In the genomic region with DNA sequence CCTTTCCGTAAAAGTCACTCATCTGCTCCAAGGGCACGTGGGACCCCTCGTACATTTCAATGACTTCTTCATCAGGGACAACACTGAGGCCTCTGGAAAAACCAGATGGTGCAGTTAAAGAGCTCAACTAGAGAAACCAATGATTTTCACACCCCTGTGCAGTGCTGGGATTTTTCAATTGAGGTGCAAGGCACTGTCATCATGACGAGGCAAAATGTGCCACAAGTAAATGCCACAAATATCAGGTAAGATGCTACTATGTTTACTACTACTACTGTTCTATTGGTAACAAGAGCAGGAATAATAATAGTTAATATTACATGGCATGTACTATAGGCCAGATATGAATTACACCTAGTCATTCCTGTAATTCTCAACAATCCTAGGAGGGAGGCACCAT, we compare ENCODE assay signal across 1 cellular context.
TF ChIP-seq lines count a peak whose summit lies in the region.

No MANE protein-coding gene starts in this region.

TF ChIP-seq in GM23338, 12 proteins besides CTCF, POLR2A, EP300 and RAD21:
- TF ChIP-seq, protein P1, sequence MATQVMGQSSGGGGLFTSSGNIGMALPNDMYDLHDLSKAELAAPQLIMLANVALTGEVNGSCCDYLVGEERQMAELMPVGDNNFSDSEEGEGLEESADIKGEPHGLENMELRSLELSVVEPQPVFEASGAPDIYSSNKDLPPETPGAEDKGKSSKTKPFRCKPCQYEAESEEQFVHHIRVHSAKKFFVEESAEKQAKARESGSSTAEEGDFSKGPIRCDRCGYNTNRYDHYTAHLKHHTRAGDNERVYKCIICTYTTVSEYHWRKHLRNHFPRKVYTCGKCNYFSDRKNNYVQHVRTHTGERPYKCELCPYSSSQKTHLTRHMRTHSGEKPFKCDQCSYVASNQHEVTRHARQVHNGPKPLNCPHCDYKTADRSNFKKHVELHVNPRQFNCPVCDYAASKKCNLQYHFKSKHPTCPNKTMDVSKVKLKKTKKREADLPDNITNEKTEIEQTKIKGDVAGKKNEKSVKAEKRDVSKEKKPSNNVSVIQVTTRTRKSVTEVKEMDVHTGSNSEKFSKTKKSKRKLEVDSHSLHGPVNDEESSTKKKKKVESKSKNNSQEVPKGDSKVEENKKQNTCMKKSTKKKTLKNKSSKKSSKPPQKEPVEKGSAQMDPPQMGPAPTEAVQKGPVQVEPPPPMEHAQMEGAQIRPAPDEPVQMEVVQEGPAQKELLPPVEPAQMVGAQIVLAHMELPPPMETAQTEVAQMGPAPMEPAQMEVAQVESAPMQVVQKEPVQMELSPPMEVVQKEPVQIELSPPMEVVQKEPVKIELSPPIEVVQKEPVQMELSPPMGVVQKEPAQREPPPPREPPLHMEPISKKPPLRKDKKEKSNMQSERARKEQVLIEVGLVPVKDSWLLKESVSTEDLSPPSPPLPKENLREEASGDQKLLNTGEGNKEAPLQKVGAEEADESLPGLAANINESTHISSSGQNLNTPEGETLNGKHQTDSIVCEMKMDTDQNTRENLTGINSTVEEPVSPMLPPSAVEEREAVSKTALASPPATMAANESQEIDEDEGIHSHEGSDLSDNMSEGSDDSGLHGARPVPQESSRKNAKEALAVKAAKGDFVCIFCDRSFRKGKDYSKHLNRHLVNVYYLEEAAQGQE (IDR thresholded peaks at IDR 0.05; ENCODE audit: unreplicated experiment), result no peak
- TF ChIP-seq EZH2phosphoT487 (IDR thresholded peaks at IDR 0.05; ENCODE audit: unreplicated experiment) (no peak), STAT1 (IDR thresholded peaks at IDR 0.05; ENCODE audit: unreplicated experiment) (no peak), POLR2AphosphoS5 (IDR thresholded peaks at IDR 0.05; ENCODE audit: low read depth) (no peak), ZNF114 (CRISPR knock-in tag; IDR thresholded peaks at IDR 0.05) (no peak), JUNB (IDR thresholded peaks at IDR 0.05; ENCODE audit: unreplicated experiment) (no peak), ZNF331 (CRISPR knock-in tag; IDR thresholded peaks at IDR 0.05; ENCODE audit: low read depth) (no peak), NANOG (IDR thresholded peaks at IDR 0.05; ENCODE audit: borderline replicate concordance) (no peak), EZH2 (IDR thresholded peaks at IDR 0.05; ENCODE audit: low read depth, unreplicated experiment) (no peak), CREB1 (CRISPR knock-in tag; IDR thresholded peaks at IDR 0.05; ENCODE audit: low read depth) (no peak)
- TF ChIP-seq, protein P2, sequence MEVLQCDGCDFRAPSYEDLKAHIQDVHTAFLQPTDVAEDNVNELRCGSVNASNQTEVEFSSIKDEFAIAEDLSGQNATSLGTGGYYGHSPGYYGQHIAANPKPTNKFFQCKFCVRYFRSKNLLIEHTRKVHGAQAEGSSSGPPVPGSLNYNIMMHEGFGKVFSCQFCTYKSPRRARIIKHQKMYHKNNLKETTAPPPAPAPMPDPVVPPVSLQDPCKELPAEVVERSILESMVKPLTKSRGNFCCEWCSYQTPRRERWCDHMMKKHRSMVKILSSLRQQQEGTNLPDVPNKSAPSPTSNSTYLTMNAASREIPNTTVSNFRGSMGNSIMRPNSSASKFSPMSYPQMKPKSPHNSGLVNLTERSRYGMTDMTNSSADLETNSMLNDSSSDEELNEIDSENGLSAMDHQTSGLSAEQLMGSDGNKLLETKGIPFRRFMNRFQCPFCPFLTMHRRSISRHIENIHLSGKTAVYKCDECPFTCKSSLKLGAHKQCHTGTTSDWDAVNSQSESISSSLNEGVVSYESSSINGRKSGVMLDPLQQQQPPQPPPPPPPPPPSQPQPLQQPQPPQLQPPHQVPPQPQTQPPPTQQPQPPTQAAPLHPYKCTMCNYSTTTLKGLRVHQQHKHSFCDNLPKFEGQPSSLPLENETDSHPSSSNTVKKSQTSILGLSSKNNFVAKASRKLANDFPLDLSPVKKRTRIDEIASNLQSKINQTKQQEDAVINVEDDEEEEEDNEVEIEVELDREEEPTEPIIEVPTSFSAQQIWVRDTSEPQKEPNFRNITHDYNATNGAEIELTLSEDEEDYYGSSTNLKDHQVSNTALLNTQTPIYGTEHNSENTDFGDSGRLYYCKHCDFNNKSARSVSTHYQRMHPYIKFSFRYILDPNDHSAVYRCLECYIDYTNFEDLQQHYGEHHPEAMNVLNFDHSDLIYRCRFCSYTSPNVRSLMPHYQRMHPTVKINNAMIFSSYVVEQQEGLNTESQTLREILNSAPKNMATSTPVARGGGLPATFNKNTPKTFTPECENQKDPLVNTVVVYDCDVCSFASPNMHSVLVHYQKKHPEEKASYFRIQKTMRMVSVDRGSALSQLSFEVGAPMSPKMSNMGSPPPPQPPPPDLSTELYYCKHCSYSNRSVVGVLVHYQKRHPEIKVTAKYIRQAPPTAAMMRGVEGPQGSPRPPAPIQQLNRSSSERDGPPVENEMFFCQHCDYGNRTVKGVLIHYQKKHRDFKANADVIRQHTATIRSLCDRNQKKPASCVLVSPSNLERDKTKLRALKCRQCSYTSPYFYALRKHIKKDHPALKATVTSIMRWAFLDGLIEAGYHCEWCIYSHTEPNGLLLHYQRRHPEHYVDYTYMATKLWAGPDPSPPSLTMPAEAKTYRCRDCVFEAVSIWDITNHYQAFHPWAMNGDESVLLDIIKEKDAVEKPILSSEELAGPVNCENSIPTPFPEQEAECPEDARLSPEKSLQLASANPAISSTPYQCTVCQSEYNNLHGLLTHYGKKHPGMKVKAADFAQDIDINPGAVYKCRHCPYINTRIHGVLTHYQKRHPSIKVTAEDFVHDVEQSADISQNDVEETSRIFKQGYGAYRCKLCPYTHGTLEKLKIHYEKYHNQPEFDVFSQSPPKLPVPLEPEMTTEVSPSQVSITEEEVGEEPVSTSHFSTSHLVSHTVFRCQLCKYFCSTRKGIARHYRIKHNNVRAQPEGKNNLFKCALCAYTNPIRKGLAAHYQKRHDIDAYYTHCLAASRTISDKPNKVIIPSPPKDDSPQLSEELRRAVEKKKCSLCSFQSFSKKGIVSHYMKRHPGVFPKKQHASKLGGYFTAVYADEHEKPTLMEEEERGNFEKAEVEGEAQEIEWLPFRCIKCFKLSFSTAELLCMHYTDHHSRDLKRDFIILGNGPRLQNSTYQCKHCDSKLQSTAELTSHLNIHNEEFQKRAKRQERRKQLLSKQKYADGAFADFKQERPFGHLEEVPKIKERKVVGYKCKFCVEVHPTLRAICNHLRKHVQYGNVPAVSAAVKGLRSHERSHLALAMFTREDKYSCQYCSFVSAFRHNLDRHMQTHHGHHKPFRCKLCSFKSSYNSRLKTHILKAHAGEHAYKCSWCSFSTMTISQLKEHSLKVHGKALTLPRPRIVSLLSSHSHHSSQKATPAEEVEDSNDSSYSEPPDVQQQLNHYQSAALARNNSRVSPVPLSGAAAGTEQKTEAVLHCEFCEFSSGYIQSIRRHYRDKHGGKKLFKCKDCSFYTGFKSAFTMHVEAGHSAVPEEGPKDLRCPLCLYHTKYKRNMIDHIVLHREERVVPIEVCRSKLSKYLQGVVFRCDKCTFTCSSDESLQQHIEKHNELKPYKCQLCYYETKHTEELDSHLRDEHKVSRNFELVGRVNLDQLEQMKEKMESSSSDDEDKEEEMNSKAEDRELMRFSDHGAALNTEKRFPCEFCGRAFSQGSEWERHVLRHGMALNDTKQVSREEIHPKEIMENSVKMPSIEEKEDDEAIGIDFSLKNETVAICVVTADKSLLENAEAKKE (CRISPR knock-in tag; IDR thresholded peaks at IDR 0.05), result no peak
- TF ChIP-seq, protein P3, sequence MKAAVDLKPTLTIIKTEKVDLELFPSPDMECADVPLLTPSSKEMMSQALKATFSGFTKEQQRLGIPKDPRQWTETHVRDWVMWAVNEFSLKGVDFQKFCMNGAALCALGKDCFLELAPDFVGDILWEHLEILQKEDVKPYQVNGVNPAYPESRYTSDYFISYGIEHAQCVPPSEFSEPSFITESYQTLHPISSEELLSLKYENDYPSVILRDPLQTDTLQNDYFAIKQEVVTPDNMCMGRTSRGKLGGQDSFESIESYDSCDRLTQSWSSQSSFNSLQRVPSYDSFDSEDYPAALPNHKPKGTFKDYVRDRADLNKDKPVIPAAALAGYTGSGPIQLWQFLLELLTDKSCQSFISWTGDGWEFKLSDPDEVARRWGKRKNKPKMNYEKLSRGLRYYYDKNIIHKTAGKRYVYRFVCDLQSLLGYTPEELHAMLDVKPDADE (IDR thresholded peaks at IDR 0.05), result no peak
